In genomic region chr5:172665049-172665541, GRCh38 we compare ENCODE assay signal across 1 cellular context.
TF ChIP-seq lines count a peak whose summit lies in the region.

No MANE protein-coding gene starts in this region.

TF ChIP-seq in IMR-90, 13 proteins besides CTCF, POLR2A, EP300 and RAD21:
- TF ChIP-seq BHLHE40 (IDR thresholded peaks at IDR 0.05; ENCODE audit: low read depth, low read length), result no peak
- no peak for TF ChIP-seq MAZ (IDR thresholded peaks at IDR 0.05; ENCODE audit: borderline replicate concordance, low read depth, low read length)
- no peak for TF ChIP-seq MXI1 (IDR thresholded peaks at IDR 0.05; ENCODE audit: borderline replicate concordance, low read depth, low read length)
- TF ChIP-seq ELK1 (IDR thresholded peaks at IDR 0.05; ENCODE audit: borderline replicate concordance, low read depth, low read length), result no peak
- TF ChIP-seq FOS (IDR thresholded peaks at IDR 0.05; ENCODE audit: low read depth, low read length), result no peak
- no peak for TF ChIP-seq USF2 (IDR thresholded peaks at IDR 0.05; ENCODE audit: low read depth, low read length)
- TF ChIP-seq NFE2L2 (IDR thresholded peaks at IDR 0.05; ENCODE audit: low read depth, low read length), result no peak
- no peak for TF ChIP-seq CHD1 (IDR thresholded peaks at IDR 0.05; ENCODE audit: low read depth, low read length)
- TF ChIP-seq CEBPB (IDR thresholded peaks at IDR 0.05; ENCODE audit: low read depth, low read length), result no peak
